11 cellular contexts compared by ENCODE assay signal in genomic region chr20:59055302-59055701, GRCh38. TPM values are rescaled to one million over a fixed set of nuclear protein-coding genes. Genes with fewer than 3 reads are reported as not detected.
A peak's percentile ranks its signal among the peaks of the same experiment; 100 is the strongest.
DNase-seq lines count a peak whose midpoint lies in the region; ATAC-seq and TF ChIP-seq lines count a peak whose summit lies in the region.
"Had no signal": no experiment of that assay in that cellular context is flagged by ENCODE, and none has a peak within 500 bp of the region (broad histone marks: within the 10 kb centered on the region; RNA-seq: fewer than 3 reads in every experiment).

No MANE protein-coding gene starts in this region.

- H3K27ac ChIP-seq in gastroesophageal sphincter, result no peak overlapping the region

- no peaks in the 10 kb centered on the region for H3K4me1 ChIP-seq in gastroesophageal sphincter

- H3K36me3 ChIP-seq in gastroesophageal sphincter, result no peaks in the 10 kb centered on the region

- TF ChIP-seq POLR2A in gastroesophageal sphincter (IDR thresholded peaks at IDR 0.05), result no peak

- H3K9me3 ChIP-seq in gastroesophageal sphincter, result no peaks in the 10 kb centered on the region

- WGBS in gastroesophageal sphincter (ENCODE audit: low coverage in 1 of 2), 2 donors, result 21 to 43% methylated on average over 3 to 5 of the region's 7 CpGs

- TF ChIP-seq CTCF in AG09309 (IDR thresholded peaks at IDR 0.05; ENCODE audit: control insufficient read depth, insufficient read depth, low read depth, low read length, missing control alignments) (peak; percentile 33), GM13976 (IDR thresholded peaks at IDR 0.05; ENCODE audit: borderline replicate concordance, control extremely low read depth, extremely low read depth, insufficient read depth, missing control alignments) (no peak), gastroesophageal sphincter (IDR thresholded peaks at IDR 0.05) (peak in 2 of 4 experiments; percentile 22 to 32)

- DNase-seq in AG09309 (ENCODE audit: low read depth), result no peak
- peak; percentile 34 for DNase-seq in GM13976 (ENCODE audit: low spot score)
- DNase-seq in SW480 (ENCODE audit: low spot score), result peak; percentile 27
- DNase-seq in iris pigment epithelial cell (ENCODE audit: low read depth), result peak; percentile 38
- DNase-seq: GDM1, NCI-H1105 had no signal

- H3K4me3 ChIP-seq in AG09309 (ENCODE audit: control insufficient read depth, low read depth, low read length) (no peak overlapping the region), gastroesophageal sphincter (no peak overlapping the region)

- peaks cover 16% of the 10 kb centered on the region for H3K27me3 ChIP-seq in gastroesophageal sphincter

- in situ Hi-C loops in GM13976 (cut with MboI; ENCODE audit: low sequenced_read_pairs, unreplicated experiment), result no loop called here

- ATAC-seq in gastroesophageal sphincter (no peak), HG03521 (IDR thresholded peaks at IDR 0.05; ENCODE audit: unreplicated experiment) (no peak), GM21737 (IDR thresholded peaks at IDR 0.05; ENCODE audit: unreplicated experiment) (no peak), HG02884 (IDR thresholded peaks at IDR 0.05; ENCODE audit: unreplicated experiment) (no peak)
- ATAC-seq: activated CD4-positive, CD25-positive, alpha-beta regulatory T cell treated with anti-CD3 and anti-CD28 coated beads, Interleukin-2, amount 50 U/mL, for 24 hours had no signal

- no peak for TF ChIP-seq EP300 in gastroesophageal sphincter (IDR thresholded peaks at IDR 0.05)

RNA-seq across cellular contexts. Expression of gene PRELID3B, which starts 12.7 kb away (rescaled TPM):
- total RNA-seq in gastroesophageal sphincter, result 10 to 100 TPM; 35.1 to 60.8 (median 40.0) TPM

RNA-seq across cellular contexts. Expression of gene ATP5F1E, which starts 23.2 kb away (rescaled TPM):
- total RNA-seq in gastroesophageal sphincter, result 10 to 100 TPM; 23.1 to 40.6 (median 35.4) TPM

RNA-seq across cellular contexts. Expression of gene TUBB1, which starts 36.1 kb away (rescaled TPM):
- under 1 TPM in 1 of 4 donors, not detected in 3; 0.15 TPM for total RNA-seq in gastroesophageal sphincter

RNA-seq across cellular contexts. Expression of gene CTSZ, which starts 48.2 kb away (rescaled TPM):
- 100 to 1,000 TPM; 167 to 222 (median 176) TPM for total RNA-seq in gastroesophageal sphincter
